8 cellular contexts compared by ENCODE assay signal in genomic region chr16:4116328-4117249, GRCh38.
DNase-seq lines count a peak whose midpoint lies in the region; ATAC-seq and TF ChIP-seq lines count a peak whose summit lies in the region.

TSS of gene ADCY9 (minus strand) at chr16:4116442. CDS start at chr16:4115442, 1,000 bp downstream.

- peak; percentile 52 for ATAC-seq in GM21825 (IDR thresholded peaks at IDR 0.05; ENCODE audit: unreplicated experiment)
- no peak for ATAC-seq in GM19467 (IDR thresholded peaks at IDR 0.05; ENCODE audit: unreplicated experiment)

- peaks cover 30% of the 10 kb centered on the region for H3K36me3 ChIP-seq in WERI-Rb-1

- peak within 1 kb of the TSS; percentile 90 for H3K27ac ChIP-seq in WERI-Rb-1

- TF ChIP-seq CTCF in WERI-Rb-1 (IDR thresholded peaks at IDR 0.05; ENCODE audit: low read depth, low read length): no peak

- in situ Hi-C loops in T47D (cut with HindIII; ENCODE audit: low pct_unique_long_range_greater_than_20kb, low sequenced_read_pairs): no loop called here

- H3K9me3 ChIP-seq in WERI-Rb-1 (ENCODE audit: severe bottlenecking): peaks cover 9% of the 10 kb centered on the region
- H3K9me3 ChIP-seq in iPS-18c (ENCODE audit: control insufficient read depth, insufficient read depth, low read length): no peaks in the 10 kb centered on the region

- DNase-seq in DMS153 (lab: John Stamatoyannopoulos, UW) (peak; percentile 11), MV-4-11 (lab: John Stamatoyannopoulos, UW) (peak; percentile 42), WERI-Rb-1 (peak; percentile 84), T47D (ENCODE audit: low read depth in 1 of 2, low spot score in 1 of 2) (peak; percentile 88 to 99), skeletal muscle cell (ENCODE audit: low read depth) (no peak)

- H3K27me3 ChIP-seq in WERI-Rb-1 (ENCODE audit: insufficient read depth, low read depth, severe bottlenecking): no peaks in the 10 kb centered on the region

- peak within 1 kb of the TSS; percentile 62 for H3K4me3 ChIP-seq in WERI-Rb-1 (ENCODE audit: low read depth, low read length)
- peak within 1 kb of the TSS; percentile 78 for H3K4me3 ChIP-seq in iPS-18c (ENCODE audit: insufficient read depth, low read depth, low read length)
- peak within 1 kb of the TSS; percentile 55 for H3K4me3 ChIP-seq in skeletal muscle cell (ENCODE audit: low read depth, low read length)
